11 cellular contexts compared by ENCODE assay signal in the genomic region with DNA sequence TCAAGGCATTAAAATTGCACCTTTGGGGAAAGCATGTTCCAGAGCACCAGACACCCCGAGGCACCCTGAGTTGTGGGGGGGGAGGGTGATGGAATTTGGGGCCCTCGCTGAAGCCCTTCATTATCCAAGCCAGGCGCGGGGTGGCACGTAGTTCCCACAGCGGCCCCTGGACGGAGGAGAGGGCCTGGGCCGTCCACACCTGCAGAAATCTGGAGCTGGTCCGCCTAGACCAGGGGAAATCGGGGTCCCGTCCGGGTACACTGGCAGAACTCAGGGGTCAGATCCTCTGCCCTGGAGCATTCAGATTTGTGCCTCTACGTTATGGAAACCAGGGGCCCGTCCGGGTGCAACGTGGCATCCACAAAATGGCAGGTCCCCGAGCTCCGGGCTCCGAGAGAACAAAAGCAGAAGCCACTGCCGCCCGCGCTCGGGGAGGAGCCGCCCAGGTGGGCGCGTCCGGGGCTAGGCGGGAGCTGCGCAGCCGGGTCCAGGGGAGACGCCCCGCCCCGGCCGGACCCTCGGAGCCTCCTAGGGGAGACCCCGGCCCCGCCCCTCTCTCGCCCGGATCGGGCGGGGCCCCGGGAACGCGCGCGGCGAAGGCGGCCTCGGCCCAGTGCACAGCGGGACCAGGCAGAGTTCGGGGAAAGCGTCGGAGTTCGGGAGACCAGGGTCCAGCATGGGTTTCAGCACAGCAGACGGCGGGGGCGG. TPM values are rescaled to one million over a fixed set of nuclear protein-coding genes. Genes with fewer than 3 reads are reported as not detected.
A peak's percentile ranks its signal among the peaks of the same experiment; 100 is the strongest.
DNase-seq lines count a peak whose midpoint lies in the region; ATAC-seq and TF ChIP-seq lines count a peak whose summit lies in the region.
"Had no signal": no experiment of that assay in that cellular context is flagged by ENCODE, and none has a peak within 500 bp of the region (broad histone marks: within the 10 kb centered on the region; RNA-seq: fewer than 3 reads in every experiment).

A gene with protein sequence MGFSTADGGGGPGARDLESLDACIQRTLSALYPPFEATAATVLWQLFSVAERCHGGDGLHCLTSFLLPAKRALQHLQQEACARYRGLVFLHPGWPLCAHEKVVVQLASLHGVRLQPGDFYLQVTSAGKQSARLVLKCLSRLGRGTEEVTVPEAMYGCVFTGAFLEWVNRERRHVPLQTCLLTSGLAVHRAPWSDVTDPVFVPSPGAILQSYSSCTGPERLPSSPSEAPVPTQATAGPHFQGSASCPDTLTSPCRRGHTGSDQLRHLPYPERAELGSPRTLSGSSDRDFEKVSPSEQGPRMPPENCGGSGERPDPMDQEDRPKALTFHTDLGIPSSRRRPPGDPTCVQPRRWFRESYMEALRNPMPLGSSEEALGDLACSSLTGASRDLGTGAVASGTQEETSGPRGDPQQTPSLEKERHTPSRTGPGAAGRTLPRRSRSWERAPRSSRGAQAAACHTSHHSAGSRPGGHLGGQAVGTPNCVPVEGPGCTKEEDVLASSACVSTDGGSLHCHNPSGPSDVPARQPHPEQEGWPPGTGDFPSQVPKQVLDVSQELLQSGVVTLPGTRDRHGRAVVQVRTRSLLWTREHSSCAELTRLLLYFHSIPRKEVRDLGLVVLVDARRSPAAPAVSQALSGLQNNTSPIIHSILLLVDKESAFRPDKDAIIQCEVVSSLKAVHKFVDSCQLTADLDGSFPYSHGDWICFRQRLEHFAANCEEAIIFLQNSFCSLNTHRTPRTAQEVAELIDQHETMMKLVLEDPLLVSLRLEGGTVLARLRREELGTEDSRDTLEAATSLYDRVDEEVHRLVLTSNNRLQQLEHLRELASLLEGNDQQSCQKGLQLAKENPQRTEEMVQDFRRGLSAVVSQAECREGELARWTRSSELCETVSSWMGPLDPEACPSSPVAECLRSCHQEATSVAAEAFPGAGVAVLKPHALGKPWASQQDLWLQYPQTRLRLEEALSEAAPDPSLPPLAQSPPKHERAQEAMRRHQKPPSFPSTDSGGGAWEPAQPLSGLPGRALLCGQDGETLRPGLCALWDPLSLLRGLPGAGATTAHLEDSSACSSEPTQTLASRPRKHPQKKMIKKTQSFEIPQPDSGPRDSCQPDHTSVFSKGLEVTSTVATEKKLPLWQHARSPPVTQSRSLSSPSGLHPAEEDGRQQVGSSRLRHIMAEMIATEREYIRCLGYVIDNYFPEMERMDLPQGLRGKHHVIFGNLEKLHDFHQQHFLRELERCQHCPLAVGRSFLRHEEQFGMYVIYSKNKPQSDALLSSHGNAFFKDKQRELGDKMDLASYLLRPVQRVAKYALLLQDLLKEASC (N-terminal part only) (plus strand): TSS at position 613 of the 708 bp plus-strand sequence. CDS start 64 bp downstream, at position 677.

- peak; percentile 25 for ATAC-seq in foreskin keratinocyte

- H3K4me3 Mint-ChIP-seq in activated CD4-positive, alpha-beta T cell treated with anti-CD3 and anti-CD28 coated beads, Interleukin-2, amount 10 ng/mL, durations not matched to agents 24 days and 14 days = peak within 1 kb of the TSS; percentile 33
- H3K4me3 Mint-ChIP-seq: T-helper 1 cell treated with Interleukin-12 subunit alpha and Interleukin-12 subunit beta and Interleukin-4 antibody, amounts not matched to agents 30 μg/mL and 1 μg/mL, for 36 hours had no signal

- H3K27me3 ChIP-seq in foreskin keratinocyte = peaks cover 56% of the 10 kb centered on the region
- H3K27me3 ChIP-seq in BE2C = peaks cover 74% of the 10 kb centered on the region

- DNase-seq in activated CD4-positive, alpha-beta T cell treated with anti-CD3 and anti-CD28 coated beads, Interleukin-2, amount 10 ng/mL, durations not matched to agents 24 days and 14 days = no peak
- no peak for DNase-seq in activated CD4-positive, alpha-beta T cell treated with anti-CD3 and anti-CD28 coated beads, Interleukin-2, amount 50 U/mL, for 4 hours
- DNase-seq in NCI-H526 treated with DMSO at 0.1 percent for 48 hours (lab: John Stamatoyannopoulos, UW) (peak; percentile 83), foreskin keratinocyte (no peak), putamen (ENCODE audit: low spot score) (no peak), epidermal melanocyte (ENCODE audit: insufficient read length, low spot score) (no peak), BE2C (no peak)
- DNase-seq: DND-41 had no signal

- H3K4me3 ChIP-seq in skin epidermis (peak within 1 kb of the TSS; percentile 24 to 46 (median 38)), BE2C (ENCODE audit: low read depth, low read length) (no peak within 1 kb of the TSS)

- no peaks in the 10 kb centered on the region for H3K9me3 ChIP-seq in BE2C
- H3K9me3 ChIP-seq: neutrophil had no signal

- TF ChIP-seq CTCF in foreskin keratinocyte (conservative IDR thresholded peaks at IDR 0.05) (no peak), BE2C (IDR thresholded peaks at IDR 0.05; ENCODE audit: low read depth, low read length) (no peak)

- H3K4me1 ChIP-seq in foreskin keratinocyte (no peaks in the 10 kb centered on the region), BE2C (no peaks in the 10 kb centered on the region)

- peaks cover 3% of the 10 kb centered on the region for H3K4me1 Mint-ChIP-seq in activated CD4-positive, alpha-beta T cell treated with anti-CD3 and anti-CD28 coated beads, Interleukin-2, amount 10 ng/mL, durations not matched to agents 24 days and 14 days

- intact Hi-C loops in activated CD4-positive, alpha-beta T cell treated with anti-CD3 and anti-CD28 coated beads, Interleukin-2, amount 10 ng/mL, durations not matched to agents 24 days and 14 days (cut with micrococcal nuclease) = no loop called here

- no peak within 1 kb of the TSS for H3K27ac Mint-ChIP-seq in activated CD4-positive, alpha-beta T cell treated with anti-CD3 and anti-CD28 coated beads, Interleukin-2, amount 10 ng/mL, durations not matched to agents 24 days and 14 days
- H3K27ac Mint-ChIP-seq: T-helper 1 cell treated with Interleukin-12 subunit alpha and Interleukin-12 subunit beta and Interleukin-4 antibody, amounts not matched to agents 30 μg/mL and 1 μg/mL, for 36 hours had no signal

- no peak within 1 kb of the TSS for H3K27ac ChIP-seq in foreskin keratinocyte
- peak within 1 kb of the TSS in 3 of 21 experiments; percentile 19 to 40 (median 31) for H3K27ac ChIP-seq in skin epidermis
- H3K27ac ChIP-seq: neutrophil had no signal

- H3K36me3 ChIP-seq in BE2C = no peaks in the 10 kb centered on the region
- H3K36me3 ChIP-seq: neutrophil had no signal

- no peaks in the 10 kb centered on the region for H3K9me3 Mint-ChIP-seq in activated CD4-positive, alpha-beta T cell treated with anti-CD3 and anti-CD28 coated beads, Interleukin-2, amount 10 ng/mL, durations not matched to agents 24 days and 14 days
- H3K9me3 Mint-ChIP-seq: T-helper 1 cell treated with Interleukin-12 subunit alpha and Interleukin-12 subunit beta and Interleukin-4 antibody, amounts not matched to agents 30 μg/mL and 1 μg/mL, for 36 hours had no signal

- H3K36me3 Mint-ChIP-seq in activated CD4-positive, alpha-beta T cell treated with anti-CD3 and anti-CD28 coated beads, Interleukin-2, amount 10 ng/mL, durations not matched to agents 24 days and 14 days (ENCODE audit: low read depth) = no peaks in the 10 kb centered on the region

- H3K27me3 Mint-ChIP-seq in activated CD4-positive, alpha-beta T cell treated with anti-CD3 and anti-CD28 coated beads, Interleukin-2, amount 10 ng/mL, durations not matched to agents 24 days and 14 days = peaks cover 52% of the 10 kb centered on the region

RNA-seq across cellular contexts. Expression of the gene that starts here (rescaled TPM):
- not detected in 2 replicates for total RNA-seq in activated CD4-positive, alpha-beta T cell treated with anti-CD3 and anti-CD28 coated beads, Interleukin-2, amount 10 ng/mL, durations not matched to agents 24 days and 14 days
- not detected in 2 replicates for total RNA-seq in foreskin keratinocyte
- not detected in 2 replicates for polyA plus RNA-seq in foreskin keratinocyte
- polyA plus RNA-seq in BE2C (2012; ENCODE audit: insufficient read depth, insufficient read length, low read depth) = 0.09 TPM

Comparison
In these comparisons a context has a peak if more than half of its experiments do, and no peak if none do; other contexts are left out.
1. Peak in ATAC-seq in foreskin keratinocyte; RNA of the gene not detected or under 1 TPM.